In the genomic region with DNA sequence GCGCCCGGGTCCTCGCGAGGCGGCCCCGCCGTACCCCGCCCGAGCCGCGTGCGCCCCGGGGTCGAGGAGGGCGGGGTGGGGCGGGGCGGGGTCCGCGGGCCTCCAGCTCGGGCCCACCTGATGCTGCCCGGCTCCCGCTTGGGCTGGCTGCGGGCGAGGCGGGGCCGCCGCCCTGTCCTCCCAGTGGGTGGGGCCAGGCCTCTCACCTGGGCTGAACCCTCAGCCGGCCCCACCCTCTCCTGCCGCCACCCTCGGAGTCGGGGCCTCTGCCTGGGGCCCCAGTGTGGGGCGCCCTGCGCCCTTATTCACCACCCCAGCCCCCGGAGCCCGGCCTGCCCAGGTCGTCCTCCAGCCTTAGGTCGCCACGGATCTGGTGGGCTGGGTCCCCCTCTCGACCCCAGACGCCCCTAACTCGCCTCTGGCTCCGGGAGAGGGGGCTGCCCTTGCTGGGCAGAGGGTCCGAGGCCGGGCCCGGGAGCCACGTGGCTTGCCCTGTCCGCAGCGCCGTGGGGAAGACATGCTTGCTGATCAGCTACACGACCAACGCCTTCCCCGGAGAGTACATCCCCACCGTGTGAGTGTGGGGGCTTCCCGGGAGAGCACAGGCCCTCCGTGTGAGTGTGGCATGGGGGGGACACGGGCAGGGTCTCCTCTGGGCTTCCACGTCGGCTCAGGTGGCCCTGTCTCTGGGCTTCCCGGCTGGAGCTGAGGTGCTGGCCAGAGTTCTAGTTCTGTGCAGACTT, we compare ENCODE assay signal across 8 cellular contexts.
DNase-seq lines count a peak whose midpoint lies in the region; ATAC-seq and TF ChIP-seq lines count a peak whose summit lies in the region.

No MANE protein-coding gene starts in this region.

- H3K36me3 ChIP-seq in OCI-LY1 (ENCODE audit: insufficient read depth, low read length) (peaks cover 10% of the 10 kb centered on the region; the same call in 1 of the 2 replicates), brain microvascular endothelial cell (replicated peaks) (no peaks in the 10 kb centered on the region)

- ATAC-seq in memory B cell (ENCODE audit: low read depth) (peak; percentile 23), GM21526 (IDR thresholded peaks at IDR 0.05; ENCODE audit: low FRiP score, unreplicated experiment) (no peak), GM19452 (IDR thresholded peaks at IDR 0.05; ENCODE audit: unreplicated experiment) (no peak), HG03175 (IDR thresholded peaks at IDR 0.05; ENCODE audit: unreplicated experiment) (no peak)

- H3K4me3 ChIP-seq in OCI-LY1 (ENCODE audit: low read depth, low read length, poor library complexity, severe bottlenecking) (peak overlapping the region; percentile 50), brain microvascular endothelial cell (ENCODE audit: low read depth, low read length) (peak overlapping the region; percentile 57)

- no peaks in the 10 kb centered on the region for H4K20me1 ChIP-seq in OCI-LY1 (ENCODE audit: insufficient read depth, low read length)

- H3F3A ChIP-seq in OCI-LY1 (ENCODE audit: insufficient read depth, low read length): no peaks in the 10 kb centered on the region; the same call in 1 of the 2 replicates

- H3K27ac Mint-ChIP-seq in memory B cell: no peak overlapping the region

- no peaks in the 10 kb centered on the region for H3K9me3 Mint-ChIP-seq in memory B cell

- no peak overlapping the region for H3K27ac ChIP-seq in OCI-LY1 (ENCODE audit: low read depth, low read length, poor library complexity, severe bottlenecking)
- no peak overlapping the region for H3K27ac ChIP-seq in brain microvascular endothelial cell

- DNase-seq in activated effector memory CD4-positive, alpha-beta T cell treated with anti-CD3 and anti-CD28 coated beads, Interleukin-2, amount 50 U/mL, for 16 hours: peak; percentile 75
- DNase-seq in activated effector memory CD4-positive, alpha-beta T cell treated with Interleukin-2 at 50 U/mL for 16 hours: no peak
- DNase-seq in brain microvascular endothelial cell (no peak), memory B cell (ENCODE audit: low spot score in 2 of 2) (no peak)

- H3K9me2 ChIP-seq in OCI-LY1 (ENCODE audit: low read depth, low read length): no peaks in the 10 kb centered on the region

- H3K27me3 Mint-ChIP-seq in memory B cell: peaks cover 2% of the 10 kb centered on the region

- no peak overlapping the region for H2AFZ ChIP-seq in OCI-LY1 (ENCODE audit: low read length)

- peaks cover 4% of the 10 kb centered on the region for H3K36me3 Mint-ChIP-seq in memory B cell

- H3K9me3 ChIP-seq in OCI-LY1 (ENCODE audit: low read length): no peaks in the 10 kb centered on the region

- H3K27me3 ChIP-seq in OCI-LY1 (ENCODE audit: insufficient read depth, low read length) (no peaks in the 10 kb centered on the region), brain microvascular endothelial cell (replicated peaks) (no peaks in the 10 kb centered on the region)

- peak overlapping the region; percentile 55 for H3K4me3 Mint-ChIP-seq in memory B cell

- H3K4me2 ChIP-seq in OCI-LY1 (ENCODE audit: low read length): peak overlapping the region; percentile 47

- in situ Hi-C loops in brain microvascular endothelial cell (cut with HindIII; ENCODE audit: low pct_ligation_motif_present, low sequenced_read_pairs): loop anchor here (10.0 kb wide), 1 partner anchor 57 kb away; a partner anchor contains a TSS

- H3K9ac ChIP-seq in OCI-LY1 (ENCODE audit: low read length): peak overlapping the region; percentile 35; the same call in 1 of the 2 replicates

- TF ChIP-seq CTCF in OCI-LY1 (IDR thresholded peaks at IDR 0.05; ENCODE audit: low read length) (no peak), brain microvascular endothelial cell (IDR thresholded peaks at IDR 0.05; ENCODE audit: low read depth, low read length, missing control alignments) (no peak)

- H3K79me2 ChIP-seq in OCI-LY1 (ENCODE audit: insufficient read depth, low read length): no peaks in the 10 kb centered on the region

- peaks cover 9% of the 10 kb centered on the region for H3K4me1 Mint-ChIP-seq in memory B cell

- H3K4me1 ChIP-seq in OCI-LY1 (ENCODE audit: insufficient read depth, low read length, severe bottlenecking): peaks cover 34% of the 10 kb centered on the region
